In genomic region chr2:67616749-67617148, GRCh38 we compare ENCODE assay signal across 10 cellular contexts.
DNase-seq lines count a peak whose midpoint lies in the region; ATAC-seq, FAIRE-seq and TF ChIP-seq lines count a peak whose summit lies in the region.
"Had no signal": no experiment of that assay in that cellular context is flagged by ENCODE, and none has a peak within 500 bp of the region (broad histone marks: within the 10 kb centered on the region; RNA-seq: fewer than 3 reads in every experiment).

No MANE protein-coding gene starts in this region.

- H4K91ac ChIP-seq in neuronal stem cell (ENCODE audit: low read depth, low read length, poor library complexity) = no peak overlapping the region

- peak; percentile 81 for ATAC-seq in GM21825 (IDR thresholded peaks at IDR 0.05; ENCODE audit: unreplicated experiment)

- TF ChIP-seq POLR2A in GM12892 (IDR thresholded peaks at IDR 0.05; ENCODE audit: low read depth, low read length) = no peak

- H3K9me3 Mint-ChIP-seq in mesothelial cell of epicardium = no peaks in the 10 kb centered on the region

- FAIRE-seq in GM12892 (lab: Jason Lieb, UNC) = peak; percentile 17

- no peak overlapping the region for H2AK5ac ChIP-seq in neuronal stem cell (ENCODE audit: low read depth, low read length)

- H3K4me2 ChIP-seq in neuronal stem cell (ENCODE audit: insufficient read depth, low read length, poor library complexity, severe bottlenecking) = no peak overlapping the region

- H3K4ac ChIP-seq in neuronal stem cell (ENCODE audit: low read length) = no peak overlapping the region

- no peak for DNase-seq in GM12892 (ENCODE audit: insufficient read length)
- peak; percentile 12 for DNase-seq in NAMALWA (ENCODE audit: low spot score)
- DNase-seq in mesothelial cell of epicardium (ENCODE audit: low spot score in 2 of 2, unreplicated experiment in 2 of 2) = no peak
- no peak for DNase-seq in neuronal stem cell (ENCODE audit: low spot score)
- DNase-seq in OCI-M2 (lab: John Stamatoyannopoulos, UW; ENCODE audit: unreplicated experiment) = no peak
- DNase-seq in activated CD8-positive, alpha-beta memory T cell treated with anti-CD3 and anti-CD28 coated beads, Interleukin-2, amount 50 U/mL, for 4 hours = no peak
- DNase-seq in NCI-H446 (lab: John Stamatoyannopoulos, UW) = no peak
- DNase-seq: erythroblast, NCI-H1694 treated with DMSO at 0.1 percent for 48 hours had no signal

- H2BK15ac ChIP-seq in neuronal stem cell (ENCODE audit: low read length) = no peak overlapping the region

- H2AFZ ChIP-seq in neuronal stem cell (ENCODE audit: low read length) = no peak overlapping the region

- H3K4me1 Mint-ChIP-seq in mesothelial cell of epicardium = peaks cover 9% of the 10 kb centered on the region

- H3K18ac ChIP-seq in neuronal stem cell (ENCODE audit: low read length) = no peak overlapping the region

- no peak overlapping the region for H2BK120ac ChIP-seq in neuronal stem cell (ENCODE audit: low read depth, low read length)

- H3K9ac ChIP-seq in neuronal stem cell (ENCODE audit: low read depth, low read length, poor library complexity) = no peak overlapping the region

- peak overlapping the region; percentile 75 for H3K27ac Mint-ChIP-seq in mesothelial cell of epicardium

- H3K4me3 ChIP-seq in neuronal stem cell (ENCODE audit: low read length in 2 of 2) = no peak overlapping the region

- no peak overlapping the region for H3K27ac ChIP-seq in neuronal stem cell (replicated peaks; ENCODE audit: low read length)

- no peak for TF ChIP-seq CTCF in mesothelial cell of epicardium (IDR thresholded peaks at IDR 0.05; ENCODE audit: unreplicated experiment)

- no peaks in the 10 kb centered on the region for H3K9me3 ChIP-seq in neuronal stem cell (replicated peaks in 1 of 2; ENCODE audit: control insufficient read depth in 2 of 2, insufficient read depth in 1 of 2, low read depth in 1 of 2, low read length in 2 of 2)

- no peaks in the 10 kb centered on the region for H3K79me1 ChIP-seq in neuronal stem cell (ENCODE audit: low read depth, low read length)

- no peak overlapping the region for H4K8ac ChIP-seq in neuronal stem cell (ENCODE audit: low read depth, low read length)

- H3K27me3 Mint-ChIP-seq in mesothelial cell of epicardium (ENCODE audit: low read depth) = no peaks in the 10 kb centered on the region

- no peak overlapping the region for H2BK12ac ChIP-seq in neuronal stem cell (ENCODE audit: low read length)

- H3K14ac ChIP-seq in neuronal stem cell (ENCODE audit: low read length) = no peak overlapping the region

- no peaks in the 10 kb centered on the region for H3K27me3 ChIP-seq in neuronal stem cell (ENCODE audit: control insufficient read depth in 3 of 3, insufficient read depth in 3 of 3, low read depth in 1 of 3, low read length in 3 of 3)

- no peaks in the 10 kb centered on the region for H3K36me3 Mint-ChIP-seq in mesothelial cell of epicardium

- H3K4me1 ChIP-seq in neuronal stem cell (ENCODE audit: control insufficient read depth in 2 of 2, insufficient read depth in 1 of 2, low read depth in 1 of 2, low read length in 2 of 2) = no peaks in the 10 kb centered on the region

- no peak overlapping the region for H3K23ac ChIP-seq in neuronal stem cell (ENCODE audit: low read depth, low read length, poor library complexity)

- H2BK5ac ChIP-seq in neuronal stem cell (ENCODE audit: low read length) = no peak overlapping the region

- whole genome bisulfite sequencing in neuronal stem cell (ENCODE audit: extremely low coverage in 2 of 2, insufficient read length in 2 of 2, insufficient replicate concordance in 1 of 2), 2 donors = no CpG with 5 or more reads among the region's 1 CpG

- peaks cover 0 to 1% of the 10 kb centered on the region in 2 donors for H3K36me3 ChIP-seq in neuronal stem cell (replicated peaks in 1 of 2; ENCODE audit: control insufficient read depth in 2 of 2, insufficient read depth in 2 of 2, low read length in 2 of 2)

- no peak overlapping the region for H3K4me3 Mint-ChIP-seq in mesothelial cell of epicardium
